ENCODE assay signal across 19 cellular contexts in the genomic region with DNA sequence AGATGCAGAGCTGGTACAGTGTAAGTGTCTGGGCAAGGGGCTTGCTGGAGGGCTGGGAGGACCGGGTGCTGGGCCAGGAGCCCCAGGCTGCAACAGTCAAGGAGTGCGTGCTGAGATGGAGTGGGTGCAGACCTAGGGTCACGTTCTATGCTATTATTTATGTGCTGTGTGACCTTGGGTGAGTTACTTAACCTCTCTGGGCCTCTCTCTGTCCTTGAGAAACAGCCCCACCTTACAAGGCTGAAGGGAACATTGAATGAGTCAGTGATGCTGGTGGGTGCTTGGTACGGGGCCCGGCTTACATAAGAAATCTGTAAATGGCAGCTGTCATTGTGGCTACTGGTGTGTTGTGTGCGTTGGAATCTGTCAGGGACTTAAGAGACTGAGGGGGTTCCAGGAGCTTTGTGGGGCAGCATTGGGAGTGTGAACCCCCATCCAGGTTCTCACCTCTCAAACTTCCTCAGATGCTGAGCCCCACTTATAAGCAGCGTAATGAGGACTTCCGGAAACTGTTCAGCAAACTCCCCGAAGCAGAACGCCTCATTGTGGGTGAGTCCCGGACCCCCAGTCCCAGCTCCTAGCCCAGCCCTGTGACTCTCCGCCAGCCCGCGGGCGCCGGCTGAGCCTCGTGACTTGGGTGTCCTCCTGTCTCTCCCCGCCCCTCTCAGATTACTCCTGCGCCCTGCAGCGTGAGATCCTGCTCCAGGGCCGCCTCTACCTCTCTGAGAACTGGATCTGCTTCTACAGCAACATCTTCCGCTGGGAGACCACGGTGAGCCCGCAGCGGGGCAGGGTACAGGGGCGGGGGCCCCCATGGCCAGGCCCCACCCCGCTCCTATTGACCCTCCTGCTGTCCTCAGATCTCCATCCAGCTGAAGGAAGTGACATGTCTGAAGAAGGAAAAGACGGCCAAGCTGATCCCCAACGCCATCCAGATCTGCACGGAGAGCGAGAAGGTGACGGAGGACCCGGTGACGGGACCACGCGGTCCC. TPM values are rescaled to one million over a fixed set of nuclear protein-coding genes. Genes with fewer than 3 reads are reported as not detected.
A peak's percentile ranks its signal among the peaks of the same experiment; 100 is the strongest.
DNase-seq lines count a peak whose midpoint lies in the region; ATAC-seq and TF ChIP-seq lines count a peak whose summit lies in the region.
"Had no signal": no experiment of that assay in that cellular context is flagged by ENCODE, and none has a peak within 500 bp of the region (broad histone marks: within the 10 kb centered on the region; RNA-seq: fewer than 3 reads in every experiment).

No MANE protein-coding gene starts in this region.

- H3K4me3 ChIP-seq in CD8-positive, alpha-beta T cell (ENCODE audit: low read depth, low read length), result no peak overlapping the region
- H3K4me3 ChIP-seq in spleen (peak overlapping the region in 1 of 8 donors; percentile 8), GM23248 (no peak overlapping the region)
- H3K4me3 ChIP-seq: body of pancreas, coronary artery, gastroesophageal sphincter had no signal

- in situ Hi-C loops in GM23248 (cut with MboI), result no loop called here

- H3K4me3 Mint-ChIP-seq in activated CD4-positive, alpha-beta memory T cell treated with anti-CD3 and anti-CD28 coated beads for 36 hours, result no peak overlapping the region
- no peak overlapping the region for H3K4me3 Mint-ChIP-seq in activated CD4-positive, alpha-beta memory T cell treated with anti-CD3 and anti-CD28 coated beads, Interleukin-2, amount 10 ng/mL, durations not matched to agents 7 days and 5 days
- no peak overlapping the region for H3K4me3 Mint-ChIP-seq in CD8-positive, alpha-beta T cell
- H3K4me3 Mint-ChIP-seq in dendritic cell treated with granulocyte-macrophage colony-stimulating factor and Interleukin-4, amounts not matched to agents 40 ng/mL and 50 ng/mL, for 4 days, result no peak overlapping the region

- H3F3A ChIP-seq in GM23248 (ENCODE audit: insufficient read depth), result no peaks in the 10 kb centered on the region

- H3K4me1 Mint-ChIP-seq in activated CD4-positive, alpha-beta memory T cell treated with anti-CD3 and anti-CD28 coated beads for 36 hours (ENCODE audit: low read depth), result peaks cover 70% of the 10 kb centered on the region
- H3K4me1 Mint-ChIP-seq in activated CD4-positive, alpha-beta memory T cell treated with anti-CD3 and anti-CD28 coated beads, Interleukin-2, amount 10 ng/mL, durations not matched to agents 7 days and 5 days, result peaks cover 56% of the 10 kb centered on the region
- peaks cover 64% of the 10 kb centered on the region for H3K4me1 Mint-ChIP-seq in CD8-positive, alpha-beta T cell (ENCODE audit: low read depth)
- H3K4me1 Mint-ChIP-seq in dendritic cell treated with granulocyte-macrophage colony-stimulating factor and Interleukin-4, amounts not matched to agents 40 ng/mL and 50 ng/mL, for 4 days (ENCODE audit: low read depth), result peaks cover 50% of the 10 kb centered on the region

- no peak for TF ChIP-seq CTCF in CD8-positive, alpha-beta T cell (IDR thresholded peaks at IDR 0.05)
- no peak for TF ChIP-seq CTCF in spleen (IDR thresholded peaks at IDR 0.05 in 8 of 11, conservative IDR thresholded peaks at IDR 0.05 in 3 of 11)

- 88 to 93% (median 89%) methylated on average over 36 of the region's 36 CpGs for WGBS in spleen, 5 donors
- WGBS in GM23248 (ENCODE audit: low coverage in 1 of 2, low lambda C conversion rate in 2 of 2, missing lambda C conversion rate in 2 of 2), 2 experiments, result 93 to 94% methylated on average over 36 of the region's 36 CpGs

- peaks cover 58% of the 10 kb centered on the region for H3K4me1 ChIP-seq in CD8-positive, alpha-beta T cell (ENCODE audit: insufficient read depth, low read length)
- H3K4me1 ChIP-seq in spleen (peaks cover 25 to 100% (median 74%) of the 10 kb centered on the region in 6 donors), GM23248 (ENCODE audit: insufficient read depth) (no peaks in the 10 kb centered on the region)

- H3K36me3 Mint-ChIP-seq in activated CD4-positive, alpha-beta memory T cell treated with anti-CD3 and anti-CD28 coated beads for 36 hours, result peaks cover 60% of the 10 kb centered on the region
- H3K36me3 Mint-ChIP-seq in activated CD4-positive, alpha-beta memory T cell treated with anti-CD3 and anti-CD28 coated beads, Interleukin-2, amount 10 ng/mL, durations not matched to agents 7 days and 5 days (ENCODE audit: low read depth), result peaks cover 66% of the 10 kb centered on the region
- H3K36me3 Mint-ChIP-seq in CD8-positive, alpha-beta T cell, result peaks cover 72% of the 10 kb centered on the region
- H3K36me3 Mint-ChIP-seq in dendritic cell treated with granulocyte-macrophage colony-stimulating factor and Interleukin-4, amounts not matched to agents 40 ng/mL and 50 ng/mL, for 4 days (ENCODE audit: low read depth), result peaks cover 88% of the 10 kb centered on the region

- no peaks in the 10 kb centered on the region for H3K9me3 ChIP-seq in CD8-positive, alpha-beta T cell (ENCODE audit: low read length)
- no peaks in the 10 kb centered on the region for H3K9me3 ChIP-seq in spleen
- no peaks in the 10 kb centered on the region for H3K9me3 ChIP-seq in GM23248 (ENCODE audit: low read depth)
- H3K9me3 ChIP-seq: body of pancreas, gastroesophageal sphincter had no signal

- ATAC-seq in CD8-positive, alpha-beta T cell, result no peak
- ATAC-seq: body of pancreas, left lobe of liver had no signal

- H3K27ac ChIP-seq in CD8-positive, alpha-beta T cell (ENCODE audit: low read depth, low read length), result no peak overlapping the region
- H3K27ac ChIP-seq in spleen, result peak overlapping the region in 7 of 8 donors; percentile 32 to 99 (median 75)
- no peak overlapping the region for H3K27ac ChIP-seq in GM23248

- peaks cover 34% of the 10 kb centered on the region for H3K79me2 ChIP-seq in GM23248 (ENCODE audit: insufficient read depth)

- no peaks in the 10 kb centered on the region for H3K9me2 ChIP-seq in GM23248 (ENCODE audit: insufficient read depth)

- TF ChIP-seq POLR2A in spleen (IDR thresholded peaks at IDR 0.05), result no peak

- H3K4me2 ChIP-seq in GM23248 (ENCODE audit: unreplicated experiment), result no peak overlapping the region

- CTCF ChIA-PET in activated CD4-positive, alpha-beta memory T cell treated with anti-CD3 and anti-CD28 coated beads for 36 hours (lab: Charles Lee), result interaction anchor here (1.4 to 10.9 kb wide), 2 partner anchors 38 to 57 kb away, joined by 3 to 175 read pairs; no protein-coding TSS in a partner anchor
- CTCF ChIA-PET in activated CD4-positive, alpha-beta memory T cell treated with anti-CD3 and anti-CD28 coated beads, Interleukin-2, amount 10 ng/mL, durations not matched to agents 7 days and 5 days (lab: Charles Lee), result interaction anchor here (1.3 kb wide), 1 partner anchor 37 kb away, joined by 3 read pairs; no protein-coding TSS in a partner anchor
- CTCF ChIA-PET in CD8-positive, alpha-beta T cell (lab: Charles Lee), result interaction anchor here (1.6 to 10.2 kb wide), 5 partner anchors 8 to 38 kb away, joined by 5 to 228 read pairs (median 8); partner anchors contain the start of gene GRAMD1A

- H3K27me3 ChIP-seq in CD8-positive, alpha-beta T cell (ENCODE audit: insufficient read depth, low read length), result no peaks in the 10 kb centered on the region
- H3K27me3 ChIP-seq in spleen (replicated peaks in 1 of 7), result no peaks in the 10 kb centered on the region
- no peaks in the 10 kb centered on the region for H3K27me3 ChIP-seq in GM23248 (replicated peaks; ENCODE audit: insufficient read depth)
- H3K27me3 ChIP-seq: body of pancreas, gastroesophageal sphincter had no signal

- peak overlapping the region; percentile 87 for H3K27ac Mint-ChIP-seq in activated CD4-positive, alpha-beta memory T cell treated with anti-CD3 and anti-CD28 coated beads for 36 hours
- H3K27ac Mint-ChIP-seq in activated CD4-positive, alpha-beta memory T cell treated with anti-CD3 and anti-CD28 coated beads, Interleukin-2, amount 10 ng/mL, durations not matched to agents 7 days and 5 days, result no peak overlapping the region
- H3K27ac Mint-ChIP-seq in CD8-positive, alpha-beta T cell, result peak overlapping the region; percentile 75
- H3K27ac Mint-ChIP-seq in dendritic cell treated with granulocyte-macrophage colony-stimulating factor and Interleukin-4, amounts not matched to agents 40 ng/mL and 50 ng/mL, for 4 days, result peak overlapping the region; percentile 20

- H3K9me3 Mint-ChIP-seq in activated CD4-positive, alpha-beta memory T cell treated with anti-CD3 and anti-CD28 coated beads for 36 hours, result no peaks in the 10 kb centered on the region
- H3K9me3 Mint-ChIP-seq in activated CD4-positive, alpha-beta memory T cell treated with anti-CD3 and anti-CD28 coated beads, Interleukin-2, amount 10 ng/mL, durations not matched to agents 7 days and 5 days, result no peaks in the 10 kb centered on the region
- no peaks in the 10 kb centered on the region for H3K9me3 Mint-ChIP-seq in CD8-positive, alpha-beta T cell
- H3K9me3 Mint-ChIP-seq in dendritic cell treated with granulocyte-macrophage colony-stimulating factor and Interleukin-4, amounts not matched to agents 40 ng/mL and 50 ng/mL, for 4 days, result no peaks in the 10 kb centered on the region

- POLR2A ChIA-PET in activated CD4-positive, alpha-beta memory T cell treated with anti-CD3 and anti-CD28 coated beads for 36 hours (lab: Charles Lee), result interaction anchor here (0.5 to 7.5 kb wide), 2 partner anchors 9 to 56 kb away, joined by 3 to 51 read pairs; partner anchors contain the start of gene GRAMD1A
- POLR2A ChIA-PET in activated CD4-positive, alpha-beta memory T cell treated with anti-CD3 and anti-CD28 coated beads, Interleukin-2, amount 10 ng/mL, durations not matched to agents 7 days and 5 days (lab: Charles Lee), result interaction anchor here (0.8 to 1.5 kb wide), 2 partner anchors 9 to 37 kb away, joined by 3 to 4 read pairs; no protein-coding TSS in a partner anchor
- POLR2A ChIA-PET in CD8-positive, alpha-beta T cell (lab: Charles Lee), result interaction anchor here (1.1 to 2.4 kb wide), 3 partner anchors 13 to 333 kb away, joined by 3 to 9 read pairs (median 5); partner anchors contain the start of genes SCGB2B2 and ZNF302

- peaks cover 23% of the 10 kb centered on the region for H3K36me3 ChIP-seq in CD8-positive, alpha-beta T cell (ENCODE audit: insufficient read depth, low read length)
- H3K36me3 ChIP-seq in spleen (peaks cover 0 to 93% (median 45%) of the 10 kb centered on the region in 6 donors), GM23248 (ENCODE audit: low read depth) (no peaks in the 10 kb centered on the region)

- intact Hi-C loops in activated CD4-positive, alpha-beta memory T cell treated with anti-CD3 and anti-CD28 coated beads for 36 hours (cut with micrococcal nuclease), result no loop called here
- intact Hi-C loops in CD8-positive, alpha-beta T cell (cut with DNase I, micrococcal nuclease), result loop anchor here (5.0 kb wide), 2 partner anchors 152 to 172 kb away; no protein-coding TSS in a partner anchor
- intact Hi-C loops in dendritic cell treated with granulocyte-macrophage colony-stimulating factor and Interleukin-4, amounts not matched to agents 40 ng/mL and 50 ng/mL, for 4 days (cut with micrococcal nuclease), result no loop called here
- intact Hi-C loops in spleen (cut with DNase I; ENCODE audit: low total_unique reads), result no loop called here

- no peak for DNase-seq in activated CD4-positive, alpha-beta memory T cell treated with anti-CD3 and anti-CD28 coated beads for 36 hours
- DNase-seq in activated CD4-positive, alpha-beta memory T cell treated with anti-CD3 and anti-CD28 coated beads, Interleukin-2, amount 10 ng/mL, durations not matched to agents 7 days and 5 days, result no peak
- DNase-seq in CD8-positive, alpha-beta T cell, result peak in 1 of 7 experiments; percentile 9
- no peak for DNase-seq in spleen
- DNase-seq in GM23248, result no peak
- no peak for DNase-seq in NCI-H1694 (lab: John Stamatoyannopoulos, UW)
- DNase-seq in SIG-M5 (lab: John Stamatoyannopoulos, UW), result no peak
- DNase-seq: activated gamma-delta T cell treated with Interleukin-2 at 50 U/mL for 16 hours, body of pancreas, NCI-H146, NCI-H446 had no signal

- H2AFZ ChIP-seq in GM23248, result no peak overlapping the region

- no peaks in the 10 kb centered on the region for H4K20me1 ChIP-seq in GM23248 (ENCODE audit: insufficient read depth)

- H3K9ac ChIP-seq in GM23248, result no peak overlapping the region

- no peaks in the 10 kb centered on the region for H3K27me3 Mint-ChIP-seq in activated CD4-positive, alpha-beta memory T cell treated with anti-CD3 and anti-CD28 coated beads for 36 hours
- H3K27me3 Mint-ChIP-seq in activated CD4-positive, alpha-beta memory T cell treated with anti-CD3 and anti-CD28 coated beads, Interleukin-2, amount 10 ng/mL, durations not matched to agents 7 days and 5 days, result no peaks in the 10 kb centered on the region
- no peaks in the 10 kb centered on the region for H3K27me3 Mint-ChIP-seq in CD8-positive, alpha-beta T cell (ENCODE audit: low read depth)
- H3K27me3 Mint-ChIP-seq in dendritic cell treated with granulocyte-macrophage colony-stimulating factor and Interleukin-4, amounts not matched to agents 40 ng/mL and 50 ng/mL, for 4 days, result no peaks in the 10 kb centered on the region

RNA-seq across cellular contexts. Expression of gene GRAMD1A, which starts 9.6 kb away (rescaled TPM):
- 100 to 1,000 TPM; 204 to 223 TPM for total RNA-seq in activated CD4-positive, alpha-beta memory T cell treated with anti-CD3 and anti-CD28 coated beads for 36 hours
- total RNA-seq in activated CD4-positive, alpha-beta memory T cell treated with anti-CD3 and anti-CD28 coated beads, Interleukin-2, amount 10 ng/mL, durations not matched to agents 7 days and 5 days, result 100 to 1,000 TPM in 1 of 2 experiments, 10 to 100 TPM in 1; 98.2 to 106 TPM
- total RNA-seq in CD8-positive, alpha-beta T cell, result 100 to 1,000 TPM; 207 to 221 TPM
- 100 to 1,000 TPM in 5 of 7 donors, 10 to 100 TPM in 2; 80.3 to 177 (median 118) TPM for total RNA-seq in spleen
- 10 to 100 TPM; 30.0 to 63.2 (median 30.4) TPM for polyA plus RNA-seq in spleen
- 17.3 and 20.5 TPM in 2 replicates for total RNA-seq in GM23248 (2014; rRNA removed; shearing (Covaris generic))
- polyA plus RNA-seq in GM23248 (2016; fragmentation: Nextera tagmentation; extraction: Ambion mirVana), result 31.7 and 33.8 TPM in 2 replicates

RNA-seq across cellular contexts. Expression of gene SCN1B, which starts 20.6 kb away (rescaled TPM):
- total RNA-seq in activated CD4-positive, alpha-beta memory T cell treated with anti-CD3 and anti-CD28 coated beads for 36 hours, result 1 to 10 TPM; 1.1 to 1.6 TPM
- total RNA-seq in activated CD4-positive, alpha-beta memory T cell treated with anti-CD3 and anti-CD28 coated beads, Interleukin-2, amount 10 ng/mL, durations not matched to agents 7 days and 5 days, result under 1 TPM; 0.43 to 0.50 TPM
- 1 to 10 TPM; 1.9 to 2.3 TPM for total RNA-seq in CD8-positive, alpha-beta T cell
- 10 to 100 TPM; 11.3 to 28.1 (median 16.7) TPM for total RNA-seq in spleen
- polyA plus RNA-seq in spleen (1 to 10 TPM; 3.7 to 7.4 (median 5.9) TPM), GM23248 (2016; fragmentation: Nextera tagmentation; extraction: Ambion mirVana) (1.5 and 1.8 TPM in 2 replicates)
- 1.7 and 2.0 TPM in 2 replicates for total RNA-seq in GM23248 (2014; rRNA removed; shearing (Covaris generic))

RNA-seq across cellular contexts. Expression of gene HPN, which starts 31.8 kb away (rescaled TPM):
- total RNA-seq in activated CD4-positive, alpha-beta memory T cell treated with anti-CD3 and anti-CD28 coated beads for 36 hours, result under 1 TPM in 1 of 2 experiments, not detected in 1; 0.21 TPM
- total RNA-seq in activated CD4-positive, alpha-beta memory T cell treated with anti-CD3 and anti-CD28 coated beads, Interleukin-2, amount 10 ng/mL, durations not matched to agents 7 days and 5 days, result not detected
- total RNA-seq in CD8-positive, alpha-beta T cell, result not detected
- 1 to 10 TPM; 1.0 to 4.3 (median 2.4) TPM for total RNA-seq in spleen
- 1 to 10 TPM in 2 of 3 donors, under 1 TPM in 1; 0.86 to 2.4 (median 1.1) TPM for polyA plus RNA-seq in spleen
- not detected in 2 replicates for total RNA-seq in GM23248 (2014; rRNA removed; shearing (Covaris generic))
- not detected in 2 replicates for polyA plus RNA-seq in GM23248 (2016; fragmentation: Nextera tagmentation; extraction: Ambion mirVana)
- total RNA-seq: A673, M059J, RPMI7951, urinary bladder had no signal

RNA-seq across cellular contexts. Expression of gene ZNF792, which starts 45.7 kb away (rescaled TPM):
- 1 to 10 TPM; 6.4 to 6.9 TPM for total RNA-seq in activated CD4-positive, alpha-beta memory T cell treated with anti-CD3 and anti-CD28 coated beads for 36 hours
- total RNA-seq in activated CD4-positive, alpha-beta memory T cell treated with anti-CD3 and anti-CD28 coated beads, Interleukin-2, amount 10 ng/mL, durations not matched to agents 7 days and 5 days, result 10 to 100 TPM; 18.3 to 18.9 TPM
- 1 to 10 TPM; 5.0 to 5.7 TPM for total RNA-seq in CD8-positive, alpha-beta T cell
- total RNA-seq in spleen, result 10 to 100 TPM; 10.4 to 22.9 (median 16.6) TPM
- 1 to 10 TPM; 1.5 to 3.0 (median 1.6) TPM for polyA plus RNA-seq in spleen
- total RNA-seq in GM23248 (2014; rRNA removed; shearing (Covaris generic)), result 1.8 and 3.8 TPM in 2 replicates
- polyA plus RNA-seq in GM23248 (2016; fragmentation: Nextera tagmentation; extraction: Ambion mirVana), result 0.63 and 1.0 TPM in 2 replicates

Comparison
In these comparisons a context has a peak if more than half of its experiments do, and no peak if none do; other contexts are left out.
1. H3K27ac ChIP-seq: peak in spleen (7 of 8); none in CD8-positive, alpha-beta T cell (single experiment) and GM23248 (single experiment).
2. intact Hi-C loops: an anchor here in CD8-positive, alpha-beta T cell (5.0 kb wide); none called in activated CD4-positive, alpha-beta memory T cell treated with anti-CD3 and anti-CD28 coated beads for 36 hours, dendritic cell treated with granulocyte-macrophage colony-stimulating factor and Interleukin-4, amounts not matched to agents 40 ng/mL and 50 ng/mL, for 4 days and spleen.